ENCODE assay signal across 23 cellular contexts in the genomic region with DNA sequence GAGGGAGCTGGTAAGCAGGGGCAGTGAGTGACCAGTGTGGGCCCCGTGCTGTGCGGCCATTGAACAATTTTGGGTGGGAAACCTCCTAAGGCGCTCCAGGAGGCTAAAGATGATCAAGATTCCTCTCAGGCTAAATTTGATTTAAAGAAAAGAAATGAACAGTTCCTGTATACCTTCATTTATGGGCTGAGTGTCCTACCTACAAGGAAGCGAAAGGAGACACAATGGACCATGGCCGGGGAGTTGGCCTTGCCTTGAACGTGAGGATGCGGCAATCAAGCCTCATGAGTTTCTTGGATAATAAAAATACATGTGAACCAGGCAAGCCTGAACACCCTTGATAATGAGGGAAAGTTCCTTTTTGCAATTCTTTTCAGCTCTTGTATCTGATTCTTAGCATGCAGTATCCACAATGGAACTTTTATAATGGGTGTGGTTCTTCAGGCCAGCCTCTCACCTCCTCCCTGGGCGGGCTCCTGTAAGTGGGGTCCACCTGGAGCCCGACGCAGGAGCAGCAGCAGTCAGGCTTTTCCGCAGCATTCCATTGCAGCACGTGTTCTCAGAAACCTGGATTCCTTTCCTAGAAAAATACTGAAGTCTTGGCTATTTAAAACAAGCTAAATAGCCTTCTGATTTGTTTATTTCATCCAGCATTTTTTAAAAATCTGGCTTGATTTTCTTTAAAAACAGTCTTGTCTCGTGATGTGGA.
A peak's percentile ranks its signal among the peaks of the same experiment; 100 is the strongest.
DNase-seq lines count a peak whose midpoint lies in the region; ATAC-seq, FAIRE-seq and TF ChIP-seq lines count a peak whose summit lies in the region.
"Had no signal": no experiment of that assay in that cellular context is flagged by ENCODE, and none has a peak within 500 bp of the region (broad histone marks: within the 10 kb centered on the region; RNA-seq: fewer than 3 reads in every experiment).

No MANE protein-coding gene starts in this region.

- CTCF ChIA-PET in Caco-2 (lab: Charles Lee), result no interaction called here

- H3K4me3 ChIP-seq in H7 (ENCODE audit: insufficient read depth, low read depth, low read length), result no peak overlapping the region
- no peak overlapping the region for H3K4me3 ChIP-seq in small intestine (ENCODE audit: low read depth in 1 of 2, low read length in 2 of 2)
- H3K4me3 ChIP-seq in Caco-2 (ENCODE audit: low read depth, low read length), result no peak overlapping the region
- H3K4me3 ChIP-seq: A549 had no signal

- H3K36me3 ChIP-seq in H7 (replicated peaks; ENCODE audit: control insufficient read depth, insufficient read depth, low read length), result no peaks in the 10 kb centered on the region
- H3K36me3 ChIP-seq in small intestine (ENCODE audit: control insufficient read depth in 2 of 2, insufficient read depth in 2 of 2, low read length in 2 of 2), result no peaks in the 10 kb centered on the region
- no peaks in the 10 kb centered on the region for H3K36me3 ChIP-seq in Caco-2 (ENCODE audit: control insufficient read depth, insufficient read depth, low read length)

- POLR2A ChIA-PET in Caco-2 (lab: Charles Lee), result no interaction called here

- H3K27me3 ChIP-seq in H7 (ENCODE audit: control insufficient read depth, insufficient read depth, low read length), result no peaks in the 10 kb centered on the region
- peaks cover 0 to 3% of the 10 kb centered on the region in 2 donors for H3K27me3 ChIP-seq in small intestine (ENCODE audit: control insufficient read depth in 2 of 2, insufficient read depth in 2 of 2, low read length in 2 of 2)
- no peaks in the 10 kb centered on the region for H3K27me3 ChIP-seq in Caco-2 (replicated peaks; ENCODE audit: control insufficient read depth, insufficient read depth, low read length)

- no peaks in the 10 kb centered on the region for H3K36me3 Mint-ChIP-seq in Caco-2 (ENCODE audit: insufficient read depth, unreplicated experiment)

- no peaks in the 10 kb centered on the region for H3K9me3 ChIP-seq in small intestine (ENCODE audit: control insufficient read depth, low read depth)
- H3K9me3 ChIP-seq in Caco-2, result no peaks in the 10 kb centered on the region
- H3K9me3 ChIP-seq: A549 had no signal

- no peak overlapping the region for H3K4me3 Mint-ChIP-seq in Caco-2 (ENCODE audit: unreplicated experiment)
- H3K4me3 Mint-ChIP-seq: CD8-positive, alpha-beta T cell had no signal

- no peak overlapping the region for H3K27ac Mint-ChIP-seq in Caco-2 (ENCODE audit: unreplicated experiment)
- H3K27ac Mint-ChIP-seq: CD8-positive, alpha-beta T cell had no signal

- FAIRE-seq in small intestine (lab: Jason Lieb, UNC), result no peak
- FAIRE-seq: A549, GM18507 had no signal

- peaks cover 21% of the 10 kb centered on the region for H3K4me1 Mint-ChIP-seq in Caco-2 (ENCODE audit: low read depth, unreplicated experiment)

- TF ChIP-seq CTCF in Caco-2 (IDR thresholded peaks at IDR 0.05; ENCODE audit: insufficient read depth in 1 of 2, low read depth in 1 of 2, low read length in 1 of 2, severe bottlenecking in 1 of 2, unreplicated experiment in 1 of 2), result no peak

- 64 to 77% (median 69%) methylated on average over 13 of the region's 13 CpGs for WGBS in small intestine, 3 donors

- H3K27ac ChIP-seq in angular gyrus (ENCODE audit: low read depth, low read length) (peak overlapping the region; percentile 16), small intestine (ENCODE audit: low read depth in 1 of 2, low read length in 1 of 2) (no peak overlapping the region)
- H3K27ac ChIP-seq: A549, C4-2B, RWPE1 had no signal

- ATAC-seq in HG03442 (IDR thresholded peaks at IDR 0.05; ENCODE audit: unreplicated experiment), result no peak
- ATAC-seq: A549; CD8-positive, alpha-beta T cell; HCT116 had no signal

- no peaks in the 10 kb centered on the region for H3K9me3 Mint-ChIP-seq in Caco-2 (ENCODE audit: unreplicated experiment)
- H3K9me3 Mint-ChIP-seq: CD8-positive, alpha-beta T cell had no signal

- intact Hi-C loops in Caco-2 (cut with micrococcal nuclease; ENCODE audit: unreplicated experiment), result no loop called here

- H3K4me1 ChIP-seq in small intestine (ENCODE audit: control insufficient read depth in 2 of 2, insufficient read depth in 1 of 2, low read depth in 1 of 2, low read length in 1 of 2) (no peaks in the 10 kb centered on the region), Caco-2 (peaks cover 11% of the 10 kb centered on the region)
- H3K4me1 ChIP-seq: A549 had no signal

- BruUV-seq in Caco-2 (replicated peaks; lab: Mats Ljungman, UMichigan), result no TSS peak

- H3K27me3 Mint-ChIP-seq in Caco-2 (ENCODE audit: insufficient read depth, unreplicated experiment), result peaks cover 9% of the 10 kb centered on the region

- peak; percentile 69 for DNase-seq in H7
- DNase-seq in iPS-NIHi7 (ENCODE audit: extremely low spot score), result peak; percentile 33
- DNase-seq in small intestine, result peak; percentile 58
- no peak for DNase-seq in NCI-H774 (lab: John Stamatoyannopoulos, UW)
- no peak for DNase-seq in Caco-2
- DNase-seq: CD8-positive, alpha-beta T cell; DMS 273 treated with DMSO at 0.1 percent for 48 hours; DMS79 treated with DMSO at 0.1 percent for 48 hours; GOT3; NCI-H1048; NCI-H1417; NCI-H1694; NCI-H2029 treated with DMSO at 0.1 percent for 48 hours; NCI-H446 treated with DMSO at 0.1 percent for 48 hours; NCI-H526; SHP77 had no signal

Comparison
In these comparisons a context has a peak if more than half of its experiments do, and no peak if none do; other contexts are left out.
1. DNase-seq: peak in H7 (single experiment), iPS-NIHi7 (single experiment) and small intestine (single experiment); none in NCI-H774 (single experiment) and Caco-2 (0 of 2).